In genomic region chr21:42373908-42374455, GRCh38 we compare ENCODE assay signal across 18 cellular contexts. TPM values are rescaled to one million over a fixed set of nuclear protein-coding genes. Genes with fewer than 3 reads are reported as not detected.
DNase-seq lines count a peak whose midpoint lies in the region; ATAC-seq and TF ChIP-seq lines count a peak whose summit lies in the region.
"Had no signal": no experiment of that assay in that cellular context is flagged by ENCODE, and none has a peak within 500 bp of the region (broad histone marks: within the 10 kb centered on the region; RNA-seq: fewer than 3 reads in every experiment).

No MANE protein-coding gene starts in this region.

- WGBS in transverse colon (ENCODE audit: low coverage in 1 of 2), 2 donors = 65 to 83% methylated on average over 4 to 16 of the region's 16 CpGs

- TF ChIP-seq CTCF in GM20000 (IDR thresholded peaks at IDR 0.05; ENCODE audit: extremely low read depth, missing control alignments) = no peak
- no peak for TF ChIP-seq CTCF in transverse colon (IDR thresholded peaks at IDR 0.05)

- in situ Hi-C loops in transverse colon (cut with MboI; ENCODE audit: low pct_ligation_motif_present in 1 of 4, low pct_unique_long_range_greater_than_20kb in 1 of 4, low sequenced_read_pairs in 3 of 4) = loop anchor here in 1 of 4 donors (5.0 kb wide), 1 partner anchor 52 kb away; no protein-coding TSS in a partner anchor

- peaks cover 50% of the 10 kb centered on the region for H3K4me1 Mint-ChIP-seq in activated T-cell treated with anti-CD3 and anti-CD28 coated beads, Interleukin-2, amount 50 U/mL, for 24 hours (ENCODE audit: low read depth)
- H3K4me1 Mint-ChIP-seq in activated CD4-positive, alpha-beta memory T cell treated with anti-CD3 and anti-CD28 coated beads for 36 hours (ENCODE audit: low read depth) = peaks cover 29% of the 10 kb centered on the region
- peaks cover 43% of the 10 kb centered on the region for H3K4me1 Mint-ChIP-seq in activated naive CD8-positive, alpha-beta T cell treated with anti-CD3 and anti-CD28 coated beads, Interleukin-2, amount 50 U/mL, for 24 hours
- peaks cover 83% of the 10 kb centered on the region for H3K4me1 Mint-ChIP-seq in stimulated activated naive CD8-positive, alpha-beta T cell treated with anti-CD3 and anti-CD28 coated beads, Interleukin-15, amount 100 ng/mL, for 72 hours

- no peaks in the 10 kb centered on the region for H3K27me3 ChIP-seq in transverse colon

- H3K4me3 ChIP-seq in transverse colon = no peak overlapping the region
- H3K4me3 ChIP-seq: GM12878 had no signal

- H3K4me1 ChIP-seq in transverse colon = peaks cover 0 to 21% (median 16%) of the 10 kb centered on the region in 4 donors

- no peaks in the 10 kb centered on the region for H3K27me3 Mint-ChIP-seq in activated T-cell treated with anti-CD3 and anti-CD28 coated beads, Interleukin-2, amount 50 U/mL, for 24 hours
- no peaks in the 10 kb centered on the region for H3K27me3 Mint-ChIP-seq in activated CD4-positive, alpha-beta memory T cell treated with anti-CD3 and anti-CD28 coated beads for 36 hours
- no peaks in the 10 kb centered on the region for H3K27me3 Mint-ChIP-seq in activated naive CD8-positive, alpha-beta T cell treated with anti-CD3 and anti-CD28 coated beads, Interleukin-2, amount 50 U/mL, for 24 hours
- no peaks in the 10 kb centered on the region for H3K27me3 Mint-ChIP-seq in stimulated activated naive CD8-positive, alpha-beta T cell treated with anti-CD3 and anti-CD28 coated beads, Interleukin-15, amount 100 ng/mL, for 72 hours
- H3K27me3 Mint-ChIP-seq: CD4-positive, alpha-beta memory T cell had no signal

- no peak for TF ChIP-seq POLR2A in transverse colon (IDR thresholded peaks at IDR 0.05)

- H3K36me3 Mint-ChIP-seq in activated T-cell treated with anti-CD3 and anti-CD28 coated beads, Interleukin-2, amount 50 U/mL, for 24 hours (ENCODE audit: low read depth) = peaks cover 7% of the 10 kb centered on the region
- H3K36me3 Mint-ChIP-seq in activated CD4-positive, alpha-beta memory T cell treated with anti-CD3 and anti-CD28 coated beads for 36 hours = peaks cover 38% of the 10 kb centered on the region
- peaks cover 26% of the 10 kb centered on the region for H3K36me3 Mint-ChIP-seq in activated naive CD8-positive, alpha-beta T cell treated with anti-CD3 and anti-CD28 coated beads, Interleukin-2, amount 50 U/mL, for 24 hours (ENCODE audit: low read depth)
- H3K36me3 Mint-ChIP-seq: CD4-positive, alpha-beta memory T cell; IgD-negative memory B cell had no signal

- CTCF ChIA-PET in activated CD4-positive, alpha-beta memory T cell treated with anti-CD3 and anti-CD28 coated beads for 36 hours (lab: Charles Lee) = interaction anchor here (1.2 to 1.9 kb wide), 4 partner anchors 8 to 38 kb away, joined by 3 to 7 read pairs (median 5); no protein-coding TSS in a partner anchor

- DNase-seq in activated T-cell treated with anti-CD3 and anti-CD28 coated beads, Interleukin-2, amount 50 U/mL, for 24 hours = no peak
- no peak for DNase-seq in activated T-cell treated with anti-CD3 and anti-CD28 coated beads, Interleukin-2, amount 50 U/mL, for 48 hours
- DNase-seq in activated CD4-positive, alpha-beta memory T cell treated with anti-CD3 and anti-CD28 coated beads for 36 hours = no peak
- DNase-seq in activated naive CD8-positive, alpha-beta T cell treated with anti-CD3 and anti-CD28 coated beads, Interleukin-2, amount 50 U/mL, for 24 hours = no peak
- DNase-seq in stimulated activated naive CD8-positive, alpha-beta T cell treated with anti-CD3 and anti-CD28 coated beads, Interleukin-15, amount 100 ng/mL, for 72 hours = no peak
- DNase-seq in GM20000 (ENCODE audit: low spot score) = no peak
- DNase-seq in transverse colon = no peak
- DNase-seq: ACHN; CD4-positive, alpha-beta memory T cell; MV-4-11; NCI-H1417 treated with DMSO at 0.1 percent for 48 hours; NCI-H2029; NCI-H524 had no signal

- peak overlapping the region; percentile 70 for H3K4me3 Mint-ChIP-seq in activated T-cell treated with anti-CD3 and anti-CD28 coated beads, Interleukin-2, amount 50 U/mL, for 24 hours
- H3K4me3 Mint-ChIP-seq in activated CD4-positive, alpha-beta memory T cell treated with anti-CD3 and anti-CD28 coated beads for 36 hours = no peak overlapping the region
- peak overlapping the region; percentile 61 for H3K4me3 Mint-ChIP-seq in activated naive CD8-positive, alpha-beta T cell treated with anti-CD3 and anti-CD28 coated beads, Interleukin-2, amount 50 U/mL, for 24 hours
- H3K4me3 Mint-ChIP-seq in stimulated activated naive CD8-positive, alpha-beta T cell treated with anti-CD3 and anti-CD28 coated beads, Interleukin-15, amount 100 ng/mL, for 72 hours = peak overlapping the region in 1 of 2 donors; percentile 57
- H3K4me3 Mint-ChIP-seq: IgD-negative memory B cell had no signal

- H3K9me3 ChIP-seq in transverse colon = no peaks in the 10 kb centered on the region

- POLR2A ChIA-PET in activated CD4-positive, alpha-beta memory T cell treated with anti-CD3 and anti-CD28 coated beads for 36 hours (lab: Charles Lee) = interaction anchor here (0.5 to 2.6 kb wide), 11 partner anchors 17 to 137 kb away, joined by 3 to 9 read pairs (median 5); partner anchors contain the start of gene UBASH3A

- H3K27ac ChIP-seq in transverse colon = no peak overlapping the region

- intact Hi-C loops in activated CD4-positive, alpha-beta memory T cell treated with anti-CD3 and anti-CD28 coated beads for 36 hours (cut with micrococcal nuclease) = loop anchor here (1.0 to 2.0 kb wide), 2 partner anchors 35 to 51 kb away; no protein-coding TSS in a partner anchor
- intact Hi-C loops in transverse colon (cut with DNase I; ENCODE audit: low total_unique reads) = no loop called here

- ATAC-seq in activated naive CD8-positive, alpha-beta T cell treated with anti-CD3 and anti-CD28 coated beads, Interleukin-2, amount 50 U/mL, for 24 hours = no peak
- ATAC-seq in stimulated activated naive CD8-positive, alpha-beta T cell treated with anti-CD3 and anti-CD28 coated beads, Interleukin-15, amount 100 ng/mL, for 72 hours = peak; percentile 3
- ATAC-seq: GM12878 had no signal

- no peak for TF ChIP-seq EP300 in transverse colon (IDR thresholded peaks at IDR 0.05; ENCODE audit: low read depth)

- H3K36me3 ChIP-seq in transverse colon = no peaks in the 10 kb centered on the region

- peak overlapping the region; percentile 97 for H3K27ac Mint-ChIP-seq in activated T-cell treated with anti-CD3 and anti-CD28 coated beads, Interleukin-2, amount 50 U/mL, for 24 hours
- H3K27ac Mint-ChIP-seq in activated CD4-positive, alpha-beta memory T cell treated with anti-CD3 and anti-CD28 coated beads for 36 hours = peak overlapping the region; percentile 95
- peak overlapping the region; percentile 85 for H3K27ac Mint-ChIP-seq in activated naive CD8-positive, alpha-beta T cell treated with anti-CD3 and anti-CD28 coated beads, Interleukin-2, amount 50 U/mL, for 24 hours
- H3K27ac Mint-ChIP-seq in stimulated activated naive CD8-positive, alpha-beta T cell treated with anti-CD3 and anti-CD28 coated beads, Interleukin-15, amount 100 ng/mL, for 72 hours = peak overlapping the region in 1 of 2 donors; percentile 65

- H3K9me3 Mint-ChIP-seq in activated T-cell treated with anti-CD3 and anti-CD28 coated beads, Interleukin-2, amount 50 U/mL, for 24 hours = no peaks in the 10 kb centered on the region
- no peaks in the 10 kb centered on the region for H3K9me3 Mint-ChIP-seq in activated CD4-positive, alpha-beta memory T cell treated with anti-CD3 and anti-CD28 coated beads for 36 hours
- H3K9me3 Mint-ChIP-seq in activated naive CD8-positive, alpha-beta T cell treated with anti-CD3 and anti-CD28 coated beads, Interleukin-2, amount 50 U/mL, for 24 hours = no peaks in the 10 kb centered on the region
- H3K9me3 Mint-ChIP-seq in stimulated activated naive CD8-positive, alpha-beta T cell treated with anti-CD3 and anti-CD28 coated beads, Interleukin-15, amount 100 ng/mL, for 72 hours = no peaks in the 10 kb centered on the region
- H3K9me3 Mint-ChIP-seq: CD4-positive, alpha-beta memory T cell; IgD-negative memory B cell had no signal

RNA-seq across cellular contexts. Expression of gene TFF1, which starts 7.6 kb away (rescaled TPM):
- total RNA-seq in activated CD4-positive, alpha-beta memory T cell treated with anti-CD3 and anti-CD28 coated beads for 36 hours = not detected
- 10 to 100 TPM in 2 of 4 donors, 1 to 10 TPM in 1, not detected in 1; 8.6 to 45.3 (median 25.8) TPM for total RNA-seq in transverse colon
- total RNA-seq: CD4-positive, alpha-beta memory T cell; G401; GM12878; HT1080; RPMI7951 had no signal

RNA-seq across cellular contexts. Expression of gene TMPRSS3, which starts 21.9 kb away (rescaled TPM):
- total RNA-seq in activated CD4-positive, alpha-beta memory T cell treated with anti-CD3 and anti-CD28 coated beads for 36 hours = 10 to 100 TPM; 47.6 to 49.8 TPM
- 1 to 10 TPM in 1 of 4 donors, under 1 TPM in 1, not detected in 2; 0.68 to 1.3 TPM for total RNA-seq in transverse colon
- total RNA-seq: G401, HT1080, RPMI7951 had no signal

RNA-seq across cellular contexts. Expression of gene TFF2, which starts 23.2 kb away (rescaled TPM):
- total RNA-seq in activated CD4-positive, alpha-beta memory T cell treated with anti-CD3 and anti-CD28 coated beads for 36 hours = not detected
- total RNA-seq in transverse colon = under 1 TPM in 1 of 4 donors, not detected in 3; 0.68 TPM
- total RNA-seq: CD4-positive, alpha-beta memory T cell; G401; GM12878; HT1080; RPMI7951 had no signal

RNA-seq across cellular contexts. Expression of gene UBASH3A, which starts 29.7 kb away (rescaled TPM):
- 10 to 100 TPM; 27.2 to 29.4 TPM for total RNA-seq in activated CD4-positive, alpha-beta memory T cell treated with anti-CD3 and anti-CD28 coated beads for 36 hours
- 1 to 10 TPM in 1 of 4 donors, under 1 TPM in 2, not detected in 1; 0.37 to 3.0 (median 0.82) TPM for total RNA-seq in transverse colon
- total RNA-seq: G401, HT1080, RPMI7951 had no signal

RNA-seq across cellular contexts. Expression of gene TFF3, which starts 58.8 kb away (rescaled TPM):
- not detected for total RNA-seq in activated CD4-positive, alpha-beta memory T cell treated with anti-CD3 and anti-CD28 coated beads for 36 hours
- total RNA-seq in transverse colon = 1,000 to 10,000 TPM in 1 of 4 donors, 100 to 1,000 TPM in 3; 164 to 2,581 (median 367) TPM
- total RNA-seq: CD4-positive, alpha-beta memory T cell; G401; GM12878; HT1080 had no signal

Comparison
In these comparisons a context has a peak if more than half of its experiments do, and no peak if none do; other contexts are left out.
1. RNA of gene TMPRSS3, which starts 21.9 kb away (total RNA-seq): 47.6 to 49.8 TPM in activated CD4-positive, alpha-beta memory T cell treated with anti-CD3 and anti-CD28 coated beads for 36 hours; 0.68 to 1.3 TPM in transverse colon; every median in the first group is over 10 times any median in the second.